Comparison of ENCODE assay signal across 8 cellular contexts in the genomic region with DNA sequence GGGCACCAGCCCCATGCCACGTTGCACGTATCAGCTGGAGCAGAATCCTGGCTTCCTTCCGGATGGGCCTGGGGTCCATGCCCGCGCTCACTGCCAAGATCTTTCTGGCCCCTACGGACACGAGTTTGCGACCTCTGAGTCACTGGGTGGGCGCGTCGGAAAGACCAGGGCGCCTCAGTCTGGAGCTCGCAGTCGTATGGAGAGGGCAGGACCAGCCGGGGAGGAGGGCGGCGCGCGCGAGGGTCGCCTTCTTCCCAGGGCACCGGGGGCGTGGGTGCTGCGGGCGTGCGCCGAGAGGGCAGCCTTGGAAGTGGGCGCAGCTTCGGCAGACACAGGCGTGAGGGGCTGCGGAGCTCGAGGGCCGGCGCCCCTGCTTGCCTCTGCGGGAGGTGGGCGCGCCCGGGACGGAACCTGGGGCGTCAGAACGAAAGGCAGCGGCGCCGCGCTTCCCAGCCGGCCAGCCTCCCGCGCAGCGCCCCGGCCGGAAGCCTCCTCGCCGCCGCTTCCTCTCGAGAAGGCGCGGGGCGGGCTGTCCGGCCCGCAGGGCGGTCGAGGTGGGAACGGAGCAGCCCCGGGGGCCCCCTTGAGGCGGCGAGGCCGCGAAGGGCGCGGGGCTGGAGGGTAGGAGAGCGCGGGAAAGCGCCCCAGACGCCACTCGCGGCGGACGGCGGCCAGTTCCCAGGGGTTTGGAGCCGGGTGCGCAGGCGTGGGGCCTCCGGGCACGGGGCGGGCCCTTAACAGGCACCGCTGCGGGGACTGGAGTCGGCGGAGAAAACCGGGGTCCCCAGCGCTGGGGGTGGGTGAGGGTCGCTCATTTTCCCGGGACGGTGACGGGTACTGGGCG. TPM values are rescaled to one million over a fixed set of nuclear protein-coding genes. Genes with fewer than 3 reads are reported as not detected.
DNase-seq lines count a peak whose midpoint lies in the region; ATAC-seq and FAIRE-seq lines count a peak whose summit lies in the region.

ARL6IP4 (plus strand) TSS at position 490 of the 844 bp plus-strand sequence. CDS start 459 bp downstream, outside the sequence.

- in situ Hi-C loops in T47D (cut with HindIII; ENCODE audit: low pct_unique_long_range_greater_than_20kb, low sequenced_read_pairs), result no loop called here

- H3K4me1 ChIP-seq in iPS-20b (ENCODE audit: insufficient read depth, low read length) (no peaks in the 10 kb centered on the region), small intestine (ENCODE audit: control insufficient read depth in 2 of 2, insufficient read depth in 1 of 2, low read depth in 1 of 2, low read length in 1 of 2) (peaks cover 10% of the 10 kb centered on the region in 2 donors)

- H3K4me3 ChIP-seq in iPS-20b (ENCODE audit: low read length) (peak within 1 kb of the TSS; percentile 87), small intestine (ENCODE audit: low read depth in 1 of 2, low read length in 2 of 2) (peak within 1 kb of the TSS; percentile 83 to 93)

- H3K9ac ChIP-seq in iPS-20b (ENCODE audit: low read depth, low read length), result peak within 1 kb of the TSS; percentile 88

- no peaks in the 10 kb centered on the region for H3K9me3 ChIP-seq in iPS-20b (ENCODE audit: insufficient read depth, low read depth, low read length)
- no peaks in the 10 kb centered on the region for H3K9me3 ChIP-seq in small intestine (ENCODE audit: control insufficient read depth, low read depth)

- H3K36me3 ChIP-seq in iPS-20b (ENCODE audit: insufficient read depth, low read depth, low read length) (peaks cover 22% of the 10 kb centered on the region; the same call in 1 of the 2 replicates), small intestine (ENCODE audit: control insufficient read depth in 2 of 2, insufficient read depth in 2 of 2, low read length in 2 of 2) (peaks cover 0 to 2% of the 10 kb centered on the region in 2 donors)

- FAIRE-seq in small intestine (lab: Jason Lieb, UNC), result no peak

- ATAC-seq in GM21825 (IDR thresholded peaks at IDR 0.05; ENCODE audit: unreplicated experiment), result peak; percentile 52

- H3K27ac ChIP-seq in iPS-20b (ENCODE audit: low read length), result peak within 1 kb of the TSS; percentile 67
- H3K27ac ChIP-seq in small intestine (ENCODE audit: low read depth in 1 of 2, low read length in 1 of 2), result peak within 1 kb of the TSS; percentile 66 to 85

- H3K27me3 ChIP-seq in iPS-20b (ENCODE audit: insufficient read depth, low read length) (no peaks in the 10 kb centered on the region; the same call in 1 of the 2 replicates), small intestine (ENCODE audit: control insufficient read depth in 2 of 2, insufficient read depth in 2 of 2, low read length in 2 of 2) (no peaks in the 10 kb centered on the region)

- DNase-seq in GM04503 (ENCODE audit: low read depth), result peak; percentile 15
- DNase-seq in MV-4-11 (lab: John Stamatoyannopoulos, UW), result peak; percentile 29
- DNase-seq in UCSD-AML1 (lab: John Stamatoyannopoulos, UW; ENCODE audit: unreplicated experiment), result peak; percentile 75
- peak; percentile 70 to 93 for DNase-seq in T47D (ENCODE audit: low read depth in 1 of 2, low spot score in 1 of 2)
- peak; percentile 65 for DNase-seq in small intestine
- no peak for DNase-seq in pons (ENCODE audit: low spot score)

- 0 to 1% (median 0%) methylated on average over 62 to 96 of the region's 96 CpGs for WGBS in small intestine, 3 donors

RNA-seq across cellular contexts. Expression of gene ARL6IP4, which starts in this region (rescaled TPM):
- 100 to 1,000 TPM; 268 to 434 (median 395) TPM for polyA plus RNA-seq in small intestine
